In genomic region chr14:95480109-95480886, GRCh38 we compare ENCODE assay signal across 8 cellular contexts. TPM values are rescaled to one million over a fixed set of nuclear protein-coding genes. Genes with fewer than 3 reads are reported as not detected.
DNase-seq lines count a peak whose midpoint lies in the region; ATAC-seq and TF ChIP-seq lines count a peak whose summit lies in the region.

No MANE protein-coding gene starts in this region.

- H3K9me3 Mint-ChIP-seq in WTC11 (no peaks in the 10 kb centered on the region), type B pancreatic cell (no peaks in the 10 kb centered on the region)

- H3K4me3 ChIP-seq in IMR-90 (ENCODE audit: insufficient read depth, low read depth, low read length) (no peak overlapping the region), ascending aorta (no peak overlapping the region), neuronal stem cell (ENCODE audit: low read length in 2 of 2) (no peak overlapping the region)

- peak overlapping the region; percentile 39; the same call in 1 of the 2 replicates for H2BK20ac ChIP-seq in IMR-90 (ENCODE audit: low read depth, low read length)

- H2BK15ac ChIP-seq in IMR-90 (ENCODE audit: low read depth, low read length), result no peak overlapping the region; the same call in 2 of the 3 replicates
- H2BK15ac ChIP-seq in neuronal stem cell (ENCODE audit: low read length), result no peak overlapping the region

- no peak overlapping the region for H3K4me2 ChIP-seq in IMR-90 (ENCODE audit: low read depth, low read length)
- H3K4me2 ChIP-seq in neuronal stem cell (ENCODE audit: insufficient read depth, low read length, poor library complexity, severe bottlenecking), result no peak overlapping the region

- H3K4me3 Mint-ChIP-seq in WTC11 (no peak overlapping the region), type B pancreatic cell (no peak overlapping the region)

- peaks cover 21% of the 10 kb centered on the region for H3K4me1 Mint-ChIP-seq in WTC11
- H3K4me1 Mint-ChIP-seq in type B pancreatic cell (ENCODE audit: unreplicated experiment), result peaks cover 8% of the 10 kb centered on the region

- CTCF ChIA-PET in GM10248 (lab: Yijun Ruan, JAX), result interaction anchor here (0.7 to 1.9 kb wide), 8 partner anchors 13 to 53 kb away, joined by 3 to 7 read pairs (median 4); no protein-coding TSS in a partner anchor
- CTCF ChIA-PET in IMR-90 (lab: Yijun Ruan, JAX), result interaction anchor here (0.8 to 1.3 kb wide), 3 partner anchors 17 to 46 kb away, joined by 3 to 5 read pairs (median 3); no protein-coding TSS in a partner anchor
- CTCF ChIA-PET in WTC11 (lab: Charles Lee), result interaction anchor here (0.7 to 1.7 kb wide), 7 partner anchors 28 to 54 kb away, joined by 3 to 8 read pairs (median 3); no protein-coding TSS in a partner anchor

- H2AFZ ChIP-seq in IMR-90 (replicated peaks; ENCODE audit: low read length, poor library complexity) (no peak overlapping the region), neuronal stem cell (ENCODE audit: low read length) (no peak overlapping the region)

- peaks cover 6% of the 10 kb centered on the region; the same call in 1 of the 2 replicates for H4K20me1 ChIP-seq in IMR-90 (ENCODE audit: insufficient read depth, low read length)

- peaks cover 29% of the 10 kb centered on the region for H3K9me1 ChIP-seq in IMR-90 (ENCODE audit: insufficient read depth, low read length)

- H3K79me1 ChIP-seq in IMR-90 (ENCODE audit: low read depth in 1 of 2, low read length in 2 of 2) (peaks cover 0 to 78% of the 10 kb centered on the region in 2 experiments; a peak in 2 of 4 replicates), neuronal stem cell (ENCODE audit: low read depth, low read length) (no peaks in the 10 kb centered on the region)

- ATAC-seq in IMR-90 (ENCODE audit: low read depth) (no peak), WTC11 (no peak), HG02884 (IDR thresholded peaks at IDR 0.05; ENCODE audit: unreplicated experiment) (no peak)

- H3K4ac ChIP-seq in IMR-90 (ENCODE audit: low read depth, low read length), result peak overlapping the region; percentile 41; the same call in 1 of the 2 replicates
- H3K4ac ChIP-seq in neuronal stem cell (ENCODE audit: low read length), result no peak overlapping the region

- intact Hi-C loops in IMR-90 (cut with micrococcal nuclease) (no loop called here), ascending aorta (cut with DNase I) (no loop called here)

- H3K56ac ChIP-seq in IMR-90 (ENCODE audit: extremely low read depth, insufficient read depth, low read length), result no peak overlapping the region

- H2AK5ac ChIP-seq in IMR-90 (ENCODE audit: low read depth, low read length), result peak overlapping the region; percentile 65
- H2AK5ac ChIP-seq in neuronal stem cell (ENCODE audit: low read depth, low read length), result no peak overlapping the region

- H3K27ac ChIP-seq in IMR-90 (ENCODE audit: insufficient read depth, low read length) (no peak overlapping the region), ascending aorta (peak overlapping the region; percentile 47 to 48), neuronal stem cell (replicated peaks; ENCODE audit: low read length) (no peak overlapping the region)

- peak overlapping the region; percentile 20 for H2AK9ac ChIP-seq in IMR-90 (replicated peaks; ENCODE audit: low read depth, low read length, poor library complexity)

- no peak for TF ChIP-seq RAD21 in IMR-90 (IDR thresholded peaks at IDR 0.05; ENCODE audit: low read length)

- POLR2A ChIA-PET in GM10248 (lab: Yijun Ruan, JAX), result no interaction called here
- POLR2A ChIA-PET in IMR-90 (lab: Charles Lee; ENCODE audit: unreplicated experiment), result interaction anchor here (0.6 to 0.7 kb wide), 2 partner anchors 22 to 790 kb away, joined by 5 to 7 read pairs; no protein-coding TSS in a partner anchor
- POLR2A ChIA-PET in WTC11 (lab: Charles Lee), result no interaction called here

- H3K27ac Mint-ChIP-seq in WTC11 (no peak overlapping the region), type B pancreatic cell (no peak overlapping the region)

- H2BK120ac ChIP-seq in IMR-90 (ENCODE audit: low read depth, low read length), result peak overlapping the region; percentile 43; the same call in 1 of the 2 replicates
- H2BK120ac ChIP-seq in neuronal stem cell (ENCODE audit: low read depth, low read length), result no peak overlapping the region

- in situ Hi-C loops in IMR-90 (cut with MboI; ENCODE audit: low sequenced_read_pairs), result no loop called here

- no peaks in the 10 kb centered on the region for H3K9me3 ChIP-seq in IMR-90 (ENCODE audit: control insufficient read depth, insufficient read depth, low read length)
- H3K9me3 ChIP-seq in ascending aorta, result no peaks in the 10 kb centered on the region
- no peaks in the 10 kb centered on the region for H3K9me3 ChIP-seq in neuronal stem cell (replicated peaks in 1 of 2; ENCODE audit: control insufficient read depth in 2 of 2, insufficient read depth in 1 of 2, low read depth in 1 of 2, low read length in 2 of 2)

- H3K27me3 ChIP-seq in IMR-90 (ENCODE audit: control insufficient read depth, insufficient read depth, low read length), result no peaks in the 10 kb centered on the region
- no peaks in the 10 kb centered on the region for H3K27me3 ChIP-seq in ascending aorta
- peaks cover 0 to 21% (median 0%) of the 10 kb centered on the region in 3 experiments for H3K27me3 ChIP-seq in neuronal stem cell (ENCODE audit: control insufficient read depth in 3 of 3, insufficient read depth in 3 of 3, low read depth in 1 of 3, low read length in 3 of 3)

- H2BK5ac ChIP-seq in IMR-90 (ENCODE audit: low read depth, low read length, poor library complexity, severe bottlenecking) (no peak overlapping the region), neuronal stem cell (ENCODE audit: low read length) (peak overlapping the region; percentile 16)

- H4K91ac ChIP-seq in IMR-90 (ENCODE audit: insufficient read depth, low read depth, low read length), result no peak overlapping the region
- no peak overlapping the region for H4K91ac ChIP-seq in neuronal stem cell (ENCODE audit: low read depth, low read length, poor library complexity)

- H3K27me3 Mint-ChIP-seq in WTC11 (ENCODE audit: low read depth) (no peaks in the 10 kb centered on the region), type B pancreatic cell (peaks cover 17% of the 10 kb centered on the region)

- H3K14ac ChIP-seq in IMR-90 (replicated peaks; ENCODE audit: low read depth, low read length) (0 out of 2 replicates have a peak overlapping the region, but pooled peaks have one; percentile 44), neuronal stem cell (ENCODE audit: low read length) (no peak overlapping the region)

- no peak overlapping the region for H4K5ac ChIP-seq in IMR-90 (ENCODE audit: low read depth, low read length)

- H3K36me3 Mint-ChIP-seq in WTC11 (no peaks in the 10 kb centered on the region), type B pancreatic cell (no peaks in the 10 kb centered on the region)

- no peak for TF ChIP-seq POLR2A in IMR-90 (IDR thresholded peaks at IDR 0.05; ENCODE audit: low read depth, low read length)

- H3K18ac ChIP-seq in IMR-90 (ENCODE audit: low read depth, low read length) (no peak overlapping the region), neuronal stem cell (ENCODE audit: low read length) (no peak overlapping the region)

- no TSS peak for BruUV-seq in IMR-90 (replicated peaks; lab: Mats Ljungman, UMichigan)

- DNase-seq in GM10248 (ENCODE audit: extremely low spot score) (peak; percentile 64), IMR-90 (peak; percentile 31), ascending aorta (ENCODE audit: low spot score in 2 of 2) (peak in 1 of 2 donors; percentile 84), neuronal stem cell (ENCODE audit: low spot score) (no peak), WTC11 (ENCODE audit: low spot score) (no peak), type B pancreatic cell (ENCODE audit: extremely low spot score, unreplicated experiment) (no peak), NCI-H524 (lab: John Stamatoyannopoulos, UW) (no peak)

- no peak overlapping the region for H3K9ac ChIP-seq in IMR-90 (ENCODE audit: low read depth, low read length)
- H3K9ac ChIP-seq in neuronal stem cell (ENCODE audit: low read depth, low read length, poor library complexity), result no peak overlapping the region

- H3K4me1 ChIP-seq in IMR-90 (ENCODE audit: control insufficient read depth, insufficient read depth, low read length), result peaks cover 29% of the 10 kb centered on the region
- peaks cover 6 to 30% of the 10 kb centered on the region in 2 donors for H3K4me1 ChIP-seq in ascending aorta
- peaks cover 0 to 23% of the 10 kb centered on the region in 2 donors for H3K4me1 ChIP-seq in neuronal stem cell (ENCODE audit: control insufficient read depth in 2 of 2, insufficient read depth in 1 of 2, low read depth in 1 of 2, low read length in 2 of 2)

- H2BK12ac ChIP-seq in neuronal stem cell (ENCODE audit: low read length), result no peak overlapping the region

- H4K8ac ChIP-seq in IMR-90 (ENCODE audit: low read depth in 2 of 2, low read length in 2 of 2) (no peak overlapping the region), neuronal stem cell (ENCODE audit: low read depth, low read length) (no peak overlapping the region)

- H3K23ac ChIP-seq in IMR-90 (ENCODE audit: low read depth, low read length) (no peak overlapping the region), neuronal stem cell (ENCODE audit: low read depth, low read length, poor library complexity) (no peak overlapping the region)

- TF ChIP-seq CTCF in GM10248 (IDR thresholded peaks at IDR 0.05; ENCODE audit: control extremely low read depth, extremely low read depth, low read depth, missing control alignments) (no peak), IMR-90 (conservative IDR thresholded peaks at IDR 0.05; ENCODE audit: low read depth, low read length) (no peak), ascending aorta (IDR thresholded peaks at IDR 0.05) (no peak), WTC11 (IDR thresholded peaks at IDR 0.05) (no peak), type B pancreatic cell (conservative IDR thresholded peaks at IDR 0.05) (no peak)

- no peaks in the 10 kb centered on the region for H3K36me3 ChIP-seq in IMR-90 (ENCODE audit: control insufficient read depth, insufficient read depth, low read length)
- H3K36me3 ChIP-seq in ascending aorta, result peaks cover 5 to 8% of the 10 kb centered on the region in 2 donors
- H3K36me3 ChIP-seq in neuronal stem cell (replicated peaks in 1 of 2; ENCODE audit: control insufficient read depth in 2 of 2, insufficient read depth in 2 of 2, low read length in 2 of 2), result no peaks in the 10 kb centered on the region

- WGBS in IMR-90 (ENCODE audit: extremely low coverage in 2 of 2, insufficient read length in 1 of 2), 2 experiments, result 56% methylated on average over 6 of the region's 11 CpGs; no CpG with 5 or more reads in 1 of the 2 experiments
- no CpG with 5 or more reads among the region's 11 CpGs for WGBS in neuronal stem cell (ENCODE audit: extremely low coverage in 2 of 2, insufficient read length in 2 of 2, insufficient replicate concordance in 1 of 2), 2 donors

- dilution Hi-C loops in IMR-90 (cut with HindIII; ENCODE audit: low sequenced_read_pairs, unreplicated experiment), result no loop called here

RNA-seq across cellular contexts. Expression of gene SYNE3, which starts 36.2 kb away (rescaled TPM):
- total RNA-seq in IMR-90 (2012; rRNA removed) (5.0 TPM in 2 replicates), ascending aorta (84.1 TPM), WTC11 (2021) (0.21 to 0.34 TPM (median 0.24 TPM) in 3 replicates), type B pancreatic cell (ENCODE audit: low replicate concordance) (0.65 and 2.9 TPM in 2 replicates)
- polyA plus RNA-seq in IMR-90 (2012; rRNA removed), result 2.9 and 3.1 TPM in 2 replicates
- polyA plus RNA-seq in IMR-90 (2012; cell fraction: cytosol; rRNA removed), result 1.9 and 2.6 TPM in 2 replicates
- polyA plus RNA-seq in IMR-90 (2012; cell fraction: nucleus; rRNA removed; ENCODE audit: low replicate concordance), result 6.1 and 7.9 TPM in 2 replicates
- polyA plus RNA-seq in neuronal stem cell (2013, experiment 1 of 2), result 0.06 TPM
- polyA plus RNA-seq in neuronal stem cell (2013, experiment 2 of 2), result 0.07 TPM

RNA-seq across cellular contexts. Expression of gene GLRX5, which starts 54.6 kb away (rescaled TPM):
- total RNA-seq in IMR-90 (2012; rRNA removed) (32.4 and 59.2 TPM in 2 replicates), ascending aorta (24.6 TPM), WTC11 (2021) (72.8 to 78.3 TPM (median 76.2 TPM) in 3 replicates), type B pancreatic cell (ENCODE audit: low replicate concordance) (48.8 and 59.4 TPM in 2 replicates)
- polyA plus RNA-seq in IMR-90 (2012; rRNA removed), result 31.7 and 40.4 TPM in 2 replicates
- polyA plus RNA-seq in IMR-90 (2012; cell fraction: cytosol; rRNA removed), result 13.3 and 15.9 TPM in 2 replicates
- 5.0 and 14.4 TPM in 2 replicates for polyA plus RNA-seq in IMR-90 (2012; cell fraction: nucleus; rRNA removed; ENCODE audit: low replicate concordance)
- 77.4 TPM for polyA plus RNA-seq in neuronal stem cell (2013, experiment 1 of 2)
- polyA plus RNA-seq in neuronal stem cell (2013, experiment 2 of 2), result 74.7 TPM

Comparison
In these comparisons a context has a peak if more than half of its experiments do, and no peak if none do; other contexts are left out.
1. DNase-seq: peak in GM10248 (single experiment) and IMR-90 (single experiment); none in neuronal stem cell (single experiment), WTC11 (single experiment), type B pancreatic cell (single experiment) and NCI-H524 (0 of 2).
2. H3K27ac ChIP-seq: peak in ascending aorta (2 of 2); none in IMR-90 (single experiment) and neuronal stem cell (single experiment).
3. RNA of gene SYNE3, which starts 36.2 kb away (total RNA-seq): 84.1 TPM in ascending aorta (single experiment); 5.0 TPM in IMR-90, 0.65 to 2.9 TPM in type B pancreatic cell and 0.21 to 0.34 TPM in WTC11; every median in the first group is over 10 times any median in the second.